Comparison of ENCODE assay signal across 12 cellular contexts in the genomic region with DNA sequence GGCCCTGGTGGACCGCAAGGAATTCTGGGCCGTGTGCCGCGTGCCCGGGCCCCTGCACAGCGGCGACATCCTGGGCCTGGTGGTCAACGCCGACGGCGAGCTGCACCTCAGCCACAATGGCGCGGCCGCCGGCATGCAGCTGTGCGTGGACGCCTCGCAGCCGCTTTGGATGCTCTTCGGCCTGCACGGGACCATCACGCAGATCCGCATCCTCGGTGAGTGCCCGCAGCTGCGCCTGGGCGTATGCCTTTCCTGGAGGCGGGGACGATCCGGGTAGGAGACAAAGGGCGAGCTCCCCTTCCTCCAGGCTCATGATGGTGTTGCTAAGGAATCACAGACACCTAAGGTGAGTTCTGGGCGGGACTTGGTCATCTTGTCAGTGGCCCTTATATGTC.
A peak's percentile ranks its signal among the peaks of the same experiment; 100 is the strongest.
DNase-seq lines count a peak whose midpoint lies in the region; ATAC-seq, FAIRE-seq and TF ChIP-seq lines count a peak whose summit lies in the region.
"Had no signal": no experiment of that assay in that cellular context is flagged by ENCODE, and none has a peak within 500 bp of the region (broad histone marks: within the 10 kb centered on the region; RNA-seq: fewer than 3 reads in every experiment).

No MANE protein-coding gene starts in this region.

- H4K20me1 ChIP-seq in endothelial cell of umbilical vein (replicated peaks; ENCODE audit: control insufficient read depth, extremely low read depth, insufficient read depth, low read length), result no peaks in the 10 kb centered on the region

- POLR2A ChIA-PET in endothelial cell of umbilical vein (lab: Charles Lee), result no interaction called here

- no peak for DNase-seq in activated CD4-positive, alpha-beta T cell treated with anti-CD3 and anti-CD28 coated beads, Interleukin-2, amount 10 ng/mL, durations not matched to agents 24 days and 14 days
- DNase-seq in activated CD4-positive, alpha-beta T cell treated with anti-CD3 and anti-CD28 coated beads, Interleukin-2, amount 50 U/mL, for 1 hour, result no peak
- DNase-seq in T-helper 17 cell (no peak), endothelial cell of umbilical vein (ENCODE audit: low read depth, low spot score) (no peak), stomach (no peak)
- DNase-seq: DMS153, NCI-H524 treated with DMSO at 0.1 percent for 48 hours had no signal

- H3K36me3 ChIP-seq in endothelial cell of umbilical vein (ENCODE audit: control insufficient read depth in 2 of 2, extremely low read depth in 1 of 2, insufficient read depth in 2 of 2, low read length in 2 of 2) (no peaks in the 10 kb centered on the region), stomach (peaks cover 0 to 25% (median 7%) of the 10 kb centered on the region in 4 donors)
- H3K36me3 ChIP-seq: right lobe of liver had no signal

- peak overlapping the region; percentile 86 for H3K4me3 Mint-ChIP-seq in activated CD4-positive, alpha-beta T cell treated with anti-CD3 and anti-CD28 coated beads, Interleukin-2, amount 10 ng/mL, durations not matched to agents 24 days and 14 days
- H3K4me3 Mint-ChIP-seq in T-helper 17 cell, result peak overlapping the region; percentile 88

- FAIRE-seq in endothelial cell of umbilical vein (lab: Jason Lieb, UNC), result no peak

- WGBS in stomach, 5 donors, result 70 to 84% (median 78%) methylated on average over 21 to 32 of the region's 32 CpGs

- H3K9me3 ChIP-seq in T-helper 17 cell (ENCODE audit: control insufficient read depth, low read length, poor library complexity, severe bottlenecking) (no peaks in the 10 kb centered on the region), endothelial cell of umbilical vein (replicated peaks; ENCODE audit: control insufficient read depth, insufficient read depth, low read length) (no peaks in the 10 kb centered on the region), stomach (peaks cover 0 to 11% (median 2%) of the 10 kb centered on the region in 4 donors)
- H3K9me3 ChIP-seq: right lobe of liver had no signal

- peak overlapping the region; percentile 63 for H3K27ac Mint-ChIP-seq in activated CD4-positive, alpha-beta T cell treated with anti-CD3 and anti-CD28 coated beads, Interleukin-2, amount 10 ng/mL, durations not matched to agents 24 days and 14 days
- no peak overlapping the region for H3K27ac Mint-ChIP-seq in T-helper 17 cell

- H3K4me1 Mint-ChIP-seq in activated CD4-positive, alpha-beta T cell treated with anti-CD3 and anti-CD28 coated beads, Interleukin-2, amount 10 ng/mL, durations not matched to agents 24 days and 14 days, result peaks cover 4% of the 10 kb centered on the region
- H3K4me1 Mint-ChIP-seq in T-helper 17 cell, result peaks cover 14% of the 10 kb centered on the region

- H3K4me3 ChIP-seq in endothelial cell of umbilical vein (replicated peaks in 1 of 3; ENCODE audit: insufficient read depth in 1 of 3, low read depth in 1 of 3, low read length in 3 of 3) (no peak overlapping the region), stomach (peak overlapping the region; percentile 38 to 53 (median 46))

- H3K9me3 Mint-ChIP-seq in activated CD4-positive, alpha-beta T cell treated with anti-CD3 and anti-CD28 coated beads, Interleukin-2, amount 10 ng/mL, durations not matched to agents 24 days and 14 days, result no peaks in the 10 kb centered on the region

- H3K79me2 ChIP-seq in endothelial cell of umbilical vein (ENCODE audit: control insufficient read depth, insufficient read depth, low read length), result no peaks in the 10 kb centered on the region

- no peaks in the 10 kb centered on the region for H3K4me1 ChIP-seq in endothelial cell of umbilical vein (ENCODE audit: control insufficient read depth, extremely low read depth, insufficient read depth, low read length)
- peaks cover 0 to 13% (median 13%) of the 10 kb centered on the region in 4 donors for H3K4me1 ChIP-seq in stomach

- TF ChIP-seq CTCF in endothelial cell of umbilical vein (IDR thresholded peaks at IDR 0.05; ENCODE audit: extremely low read depth in 1 of 2, insufficient read depth in 1 of 2, low read depth in 1 of 2, low read length in 2 of 2) (no peak), stomach (IDR thresholded peaks at IDR 0.05) (no peak)

- intact Hi-C loops in activated CD4-positive, alpha-beta T cell treated with anti-CD3 and anti-CD28 coated beads, Interleukin-2, amount 10 ng/mL, durations not matched to agents 24 days and 14 days (cut with micrococcal nuclease), result loop anchor here (10.0 kb wide), 1 partner anchor 380 kb away; the partner anchor contains the start of gene SLK
- intact Hi-C loops in endothelial cell of umbilical vein (cut with micrococcal nuclease) (no loop called here), stomach (cut with DNase I; ENCODE audit: low total_unique reads) (no loop called here)

- no peaks in the 10 kb centered on the region for H3K9me1 ChIP-seq in endothelial cell of umbilical vein (replicated peaks; ENCODE audit: control insufficient read depth, extremely low read depth, insufficient read depth, low read length)

- CTCF ChIA-PET in endothelial cell of umbilical vein (lab: Charles Lee), result interaction anchor here (0.8 kb wide), 1 partner anchor 21 kb away, joined by 4 read pairs; no protein-coding TSS in a partner anchor

- TF ChIP-seq POLR2A in endothelial cell of umbilical vein (IDR thresholded peaks at IDR 0.05; ENCODE audit: low read depth, low read length), result no peak
- TF ChIP-seq POLR2A in stomach (IDR thresholded peaks at IDR 0.05), result no peak

- no TSS peak for BruUV-seq in endothelial cell of umbilical vein (replicated peaks; lab: Mats Ljungman, UMichigan)

- H3K27me3 Mint-ChIP-seq in activated CD4-positive, alpha-beta T cell treated with anti-CD3 and anti-CD28 coated beads, Interleukin-2, amount 10 ng/mL, durations not matched to agents 24 days and 14 days, result peaks cover 9% of the 10 kb centered on the region
- no peaks in the 10 kb centered on the region for H3K27me3 Mint-ChIP-seq in T-helper 17 cell

- peaks cover 2% of the 10 kb centered on the region for H3K36me3 Mint-ChIP-seq in activated CD4-positive, alpha-beta T cell treated with anti-CD3 and anti-CD28 coated beads, Interleukin-2, amount 10 ng/mL, durations not matched to agents 24 days and 14 days (ENCODE audit: low read depth)
- peaks cover 3% of the 10 kb centered on the region for H3K36me3 Mint-ChIP-seq in T-helper 17 cell (ENCODE audit: low read depth)

- no peak overlapping the region for H3K4me2 ChIP-seq in endothelial cell of umbilical vein (ENCODE audit: insufficient read depth, low read length)

- ATAC-seq in T-helper 17 cell, result no peak
- no peak for ATAC-seq in HG03469 (IDR thresholded peaks at IDR 0.05; ENCODE audit: unreplicated experiment)
- ATAC-seq in GM21737 (IDR thresholded peaks at IDR 0.05; ENCODE audit: unreplicated experiment), result no peak
- ATAC-seq in GM18909 (IDR thresholded peaks at IDR 0.05; ENCODE audit: poor library complexity, unreplicated experiment), result no peak

- H3K27ac ChIP-seq in endothelial cell of umbilical vein (ENCODE audit: insufficient read depth, low read depth, low read length) (no peak overlapping the region), stomach (peak overlapping the region in 1 of 5 donors; percentile 41)
- H3K27ac ChIP-seq: right lobe of liver had no signal

- peak overlapping the region; percentile 62 for H2AFZ ChIP-seq in endothelial cell of umbilical vein (ENCODE audit: low read depth, low read length)

- TF ChIP-seq EP300 in stomach (IDR thresholded peaks at IDR 0.05), result no peak

- dilution Hi-C loops in endothelial cell of umbilical vein (cut with MboI; ENCODE audit: extremely low pct_ligation_motif_present, low sequenced_read_pairs), result no loop called here

- H3K27me3 ChIP-seq in endothelial cell of umbilical vein (ENCODE audit: control insufficient read depth in 2 of 2, insufficient read depth in 2 of 2, low read length in 2 of 2), result peaks cover 11 to 26% of the 10 kb centered on the region in 2 experiments
- H3K27me3 ChIP-seq in stomach, result peaks cover 0 to 21% (median 11%) of the 10 kb centered on the region in 3 donors
- H3K27me3 ChIP-seq: right lobe of liver, tibial nerve had no signal

- H3K9ac ChIP-seq in endothelial cell of umbilical vein (replicated peaks; ENCODE audit: extremely low read depth, insufficient read depth, low read length), result no peak overlapping the region

TF ChIP-seq in endothelial cell of umbilical vein, 7 proteins besides CTCF, POLR2A, EP300 and RAD21:
- TF ChIP-seq JUN (IDR thresholded peaks at IDR 0.05; ENCODE audit: borderline replicate concordance, insufficient read depth, insufficient read length, low read depth) (no peak), MYC (IDR thresholded peaks at IDR 0.05; ENCODE audit: low read depth, low read length) (no peak), MAX (IDR thresholded peaks at IDR 0.05; ENCODE audit: insufficient read depth, insufficient read length) (no peak), POLR2AphosphoS5 (IDR thresholded peaks at IDR 0.05; ENCODE audit: insufficient read depth, low read depth, low read length) (no peak), FOS (IDR thresholded peaks at IDR 0.05; ENCODE audit: borderline replicate concordance, insufficient read depth, low read length) (no peak), GATA2 (IDR thresholded peaks at IDR 0.05; ENCODE audit: insufficient read depth, insufficient read length, low read depth, low read length) (no peak), EZH2 (IDR thresholded peaks at IDR 0.05; ENCODE audit: borderline replicate concordance, low read depth, low read length, severe bottlenecking) (no peak)
TF ChIP-seq in endothelial cell of umbilical vein: peak in this region for 0.

Comparison
In these comparisons a context has a peak if more than half of its experiments do, and no peak if none do; other contexts are left out.
1. H3K4me3 ChIP-seq: peak in stomach (4 of 4); none in endothelial cell of umbilical vein (0 of 3).